Comparison of ENCODE assay signal across 11 cellular contexts in genomic region chr14:77541905-77542304, GRCh38. TPM values are rescaled to one million over a fixed set of nuclear protein-coding genes. Genes with fewer than 3 reads are reported as not detected.
DNase-seq lines count a peak whose midpoint lies in the region; ATAC-seq and TF ChIP-seq lines count a peak whose summit lies in the region.
"Had no signal": no experiment of that assay in that cellular context is flagged by ENCODE, and none has a peak within 500 bp of the region (broad histone marks: within the 10 kb centered on the region; RNA-seq: fewer than 3 reads in every experiment).

No MANE protein-coding gene starts in this region.

- peak; percentile 64 for ATAC-seq in GM18861 (IDR thresholded peaks at IDR 0.05; ENCODE audit: unreplicated experiment)
- ATAC-seq in GM21528 (IDR thresholded peaks at IDR 0.05; ENCODE audit: low FRiP score, unreplicated experiment): no peak
- ATAC-seq in activated CD8-positive, alpha-beta memory T cell treated with anti-CD3 and anti-CD28 coated beads, Interleukin-2, amount 10 ng/mL, durations not matched to agents 7 days and 5 days: no peak

- H3K9me3 ChIP-seq in H9 (ENCODE audit: control insufficient read depth, low read depth, low read length) (no peaks in the 10 kb centered on the region), WERI-Rb-1 (ENCODE audit: severe bottlenecking) (no peaks in the 10 kb centered on the region), prostate gland (no peaks in the 10 kb centered on the region)

- no peak overlapping the region for H2AFZ ChIP-seq in H9 (ENCODE audit: low read length)

- no peak overlapping the region for H3K23ac ChIP-seq in H9 (ENCODE audit: insufficient read length, low read depth, low read length)

- H3K27ac ChIP-seq in H9 (ENCODE audit: insufficient read length, low read depth, low read length): no peak overlapping the region
- H3K27ac ChIP-seq in WERI-Rb-1: peak overlapping the region; percentile 42
- peak overlapping the region; percentile 43 to 59 for H3K27ac ChIP-seq in prostate gland
- H3K27ac ChIP-seq: RWPE1 had no signal

- no peak for TF ChIP-seq POLR2A in prostate gland (IDR thresholded peaks at IDR 0.05)

- H3T11ph ChIP-seq in H9 (ENCODE audit: low read length): no peak overlapping the region

- H3K9me3 Mint-ChIP-seq in H9: no peaks in the 10 kb centered on the region
- no peaks in the 10 kb centered on the region for H3K9me3 Mint-ChIP-seq in activated CD8-positive, alpha-beta memory T cell treated with anti-CD3 and anti-CD28 coated beads, Interleukin-2, amount 10 ng/mL, durations not matched to agents 7 days and 5 days (ENCODE audit: low read depth)

- H3K4me1 Mint-ChIP-seq in H9: peaks cover 2 to 4% of the 10 kb centered on the region in 2 experiments
- peaks cover 5% of the 10 kb centered on the region for H3K4me1 Mint-ChIP-seq in activated CD8-positive, alpha-beta memory T cell treated with anti-CD3 and anti-CD28 coated beads, Interleukin-2, amount 10 ng/mL, durations not matched to agents 7 days and 5 days

- H3K14ac ChIP-seq in H9 (ENCODE audit: insufficient read depth, low read length): no peak overlapping the region

- no peak overlapping the region for H3K18ac ChIP-seq in H9 (ENCODE audit: insufficient read length, low read depth, low read length)

- CTCF ChIA-PET in activated CD8-positive, alpha-beta memory T cell treated with anti-CD3 and anti-CD28 coated beads, Interleukin-2, amount 10 ng/mL, durations not matched to agents 7 days and 5 days (lab: Charles Lee): interaction anchor here (1.2 kb wide), 1 partner anchor 82 kb away, joined by 3 read pairs; no protein-coding TSS in a partner anchor

- H4K20me1 ChIP-seq in H9 (ENCODE audit: control insufficient read depth, insufficient read depth, insufficient read length): no peaks in the 10 kb centered on the region

- H4K5ac ChIP-seq in H9 (ENCODE audit: insufficient read length, low read depth, low read length): no peak overlapping the region

- DNase-seq in H9: no peak
- DNase-seq in WERI-Rb-1: no peak
- no peak for DNase-seq in prostate gland (ENCODE audit: low spot score)
- no peak for DNase-seq in activated CD8-positive, alpha-beta memory T cell treated with anti-CD3 and anti-CD28 coated beads, Interleukin-2, amount 10 ng/mL, durations not matched to agents 7 days and 5 days
- no peak for DNase-seq in activated CD8-positive, alpha-beta memory T cell treated with anti-CD3 and anti-CD28 coated beads, Interleukin-2, amount 50 U/mL, for 48 hours
- DNase-seq in effector CD8-positive, alpha-beta T cell (lab: John Stamatoyannopoulos, UW): no peak
- DNase-seq: NCI-H1694 had no signal

- H3K79me2 ChIP-seq in H9 (ENCODE audit: insufficient read depth, low read length): no peaks in the 10 kb centered on the region

- H2BK20ac ChIP-seq in H9 (ENCODE audit: low read depth, low read length, poor library complexity, severe bottlenecking): no peak overlapping the region

- no peaks in the 10 kb centered on the region for H3K23me2 ChIP-seq in H9 (ENCODE audit: insufficient read length, low read depth, low read length, poor library complexity, severe bottlenecking)

- no peak overlapping the region for H3K4me3 Mint-ChIP-seq in H9
- no peak overlapping the region for H3K4me3 Mint-ChIP-seq in activated CD8-positive, alpha-beta memory T cell treated with anti-CD3 and anti-CD28 coated beads, Interleukin-2, amount 10 ng/mL, durations not matched to agents 7 days and 5 days

- WGBS in H9 (ENCODE audit: extremely low coverage, insufficient read length, low lambda C conversion rate): no CpG with 5 or more reads among the region's 4 CpGs
- 78% methylated on average over 4 of the region's 4 CpGs for WGBS in prostate gland

- H2BK15ac ChIP-seq in H9 (ENCODE audit: low read depth, low read length): no peak overlapping the region

- no peak overlapping the region for H2AK5ac ChIP-seq in H9 (ENCODE audit: insufficient read length, low read length)

- no peak overlapping the region for H4K91ac ChIP-seq in H9 (ENCODE audit: insufficient read length, low read depth, low read length)

- H3K4me1 ChIP-seq in H9 (ENCODE audit: insufficient read depth, low read length) (no peaks in the 10 kb centered on the region), prostate gland (replicated peaks) (no peaks in the 10 kb centered on the region)

- no peak overlapping the region for H3K4me3 ChIP-seq in WERI-Rb-1 (ENCODE audit: low read depth, low read length)
- H3K4me3 ChIP-seq in prostate gland: no peak overlapping the region

- H3K27me3 ChIP-seq in H9 (ENCODE audit: insufficient read depth, low read length): no peaks in the 10 kb centered on the region; the same call in 1 of the 2 replicates
- H3K27me3 ChIP-seq in WERI-Rb-1 (ENCODE audit: insufficient read depth, low read depth, severe bottlenecking): no peaks in the 10 kb centered on the region
- no peaks in the 10 kb centered on the region for H3K27me3 ChIP-seq in prostate gland (replicated peaks; ENCODE audit: insufficient read depth)

- no peak overlapping the region for H3K9ac ChIP-seq in H9 (ENCODE audit: extremely low read depth, insufficient read length, low read length)

- peak overlapping the region in 2 of 3 experiments; percentile 24 to 34; a peak in 3 of 7 replicates for H3K27ac Mint-ChIP-seq in H9
- H3K27ac Mint-ChIP-seq in activated CD8-positive, alpha-beta memory T cell treated with anti-CD3 and anti-CD28 coated beads, Interleukin-2, amount 10 ng/mL, durations not matched to agents 7 days and 5 days: no peak overlapping the region

- peaks cover 0 to 16% (median 8%) of the 10 kb centered on the region in 3 experiments; a peak in 6 of 7 replicates for H3K36me3 Mint-ChIP-seq in H9 (ENCODE audit: insufficient read depth in 1 of 3, low read depth in 3 of 3)
- H3K36me3 Mint-ChIP-seq in activated CD8-positive, alpha-beta memory T cell treated with anti-CD3 and anti-CD28 coated beads, Interleukin-2, amount 10 ng/mL, durations not matched to agents 7 days and 5 days: peaks cover 9% of the 10 kb centered on the region

- no peak overlapping the region for H3K4me2 ChIP-seq in H9 (ENCODE audit: insufficient read depth, insufficient read length, low read length)

- TF ChIP-seq CTCF in H9 (conservative IDR thresholded peaks at IDR 0.05) (no peak), WERI-Rb-1 (IDR thresholded peaks at IDR 0.05; ENCODE audit: low read depth, low read length) (no peak), prostate gland (IDR thresholded peaks at IDR 0.05) (no peak)

- no peak overlapping the region for H3K56ac ChIP-seq in H9 (ENCODE audit: insufficient read length, low read depth, low read length)

- H3K36me3 ChIP-seq in WERI-Rb-1 (no peaks in the 10 kb centered on the region), prostate gland (no peaks in the 10 kb centered on the region)

- intact Hi-C loops in prostate gland (cut with DNase I): no loop called here

- H3K79me1 ChIP-seq in H9 (ENCODE audit: insufficient read depth, low read depth, low read length, poor library complexity, severe bottlenecking): no peaks in the 10 kb centered on the region

- H2BK120ac ChIP-seq in H9 (ENCODE audit: low read depth, low read length, poor library complexity, severe bottlenecking): no peak overlapping the region

- no peak overlapping the region for H3K4ac ChIP-seq in H9 (ENCODE audit: low read depth, low read length)

- H4K8ac ChIP-seq in H9 (replicated peaks; ENCODE audit: insufficient read length, low read depth, low read length): no peak overlapping the region

- no peak overlapping the region for H2BK12ac ChIP-seq in H9 (ENCODE audit: insufficient read length, low read depth, low read length)

- no peak overlapping the region for H2BK5ac ChIP-seq in H9 (ENCODE audit: insufficient read length, low read length)

- H3K27me3 Mint-ChIP-seq in H9 (ENCODE audit: low read depth): no peaks in the 10 kb centered on the region
- no peaks in the 10 kb centered on the region for H3K27me3 Mint-ChIP-seq in activated CD8-positive, alpha-beta memory T cell treated with anti-CD3 and anti-CD28 coated beads, Interleukin-2, amount 10 ng/mL, durations not matched to agents 7 days and 5 days

RNA-seq across cellular contexts. Expression of gene ISM2, which starts 43.3 kb away (rescaled TPM):
- total RNA-seq in H9 (2021) (0.39 and 0.55 TPM in 2 replicates), prostate gland (10 to 100 TPM in 1 of 2 donors, under 1 TPM in 1; 0.59 to 26.6 TPM)
- total RNA-seq in activated CD8-positive, alpha-beta memory T cell treated with anti-CD3 and anti-CD28 coated beads, Interleukin-2, amount 10 ng/mL, durations not matched to agents 7 days and 5 days: not detected
- total RNA-seq: lung microvascular endothelial cell had no signal
